Comparison of ENCODE assay signal across 8 cellular contexts in genomic region chr11:119615003-119615878, GRCh38.
DNase-seq lines count a peak whose midpoint lies in the region; ATAC-seq, FAIRE-seq and TF ChIP-seq lines count a peak whose summit lies in the region.

No MANE protein-coding gene starts in this region.

- no peak overlapping the region for H3K9ac ChIP-seq in astrocyte (ENCODE audit: low read length)

- H3K36me3 ChIP-seq in astrocyte (ENCODE audit: insufficient read depth, low read length) (no peaks in the 10 kb centered on the region), lower lobe of right lung (no peaks in the 10 kb centered on the region)

- TF ChIP-seq CTCF in astrocyte (IDR thresholded peaks at IDR 0.05; ENCODE audit: insufficient read depth, low read depth, low read length) (no peak), lower lobe of right lung (IDR thresholded peaks at IDR 0.05) (no peak)

- DNase-seq in astrocyte (ENCODE audit: low read depth), result peak; percentile 83
- DNase-seq in lower lobe of right lung, result no peak
- no peak for DNase-seq in stimulated activated CD4-positive, alpha-beta T cell treated with anti-CD3 and anti-CD28 coated beads, Interleukin-2, amount 100 ng/mL, for 24 hours
- DNase-seq in stimulated activated CD4-positive, alpha-beta T cell treated with anti-CD3 and anti-CD28 coated beads, Interleukin-4, amount 100 ng/mL, for 4 hours, result no peak
- DNase-seq in DMS79 (lab: John Stamatoyannopoulos, UW), result no peak

- peaks cover 20% of the 10 kb centered on the region for H3K4me1 Mint-ChIP-seq in astrocyte (ENCODE audit: low read depth, unreplicated experiment)

- no peaks in the 10 kb centered on the region for H4K20me1 ChIP-seq in astrocyte (ENCODE audit: insufficient read depth, low read length)

- H3K36me3 Mint-ChIP-seq in astrocyte (ENCODE audit: low read depth, unreplicated experiment), result no peaks in the 10 kb centered on the region

- H3K27ac ChIP-seq in astrocyte (ENCODE audit: low read depth, low read length) (peak overlapping the region; percentile 25), lower lobe of right lung (no peak overlapping the region)

- no peak overlapping the region for H3K4me3 Mint-ChIP-seq in astrocyte (ENCODE audit: unreplicated experiment)

- no peaks in the 10 kb centered on the region for H3K79me2 ChIP-seq in astrocyte (ENCODE audit: insufficient read depth, low read length)

- H2AFZ ChIP-seq in astrocyte (ENCODE audit: low read depth, low read length), result peak overlapping the region; percentile 21

- H3K9me3 Mint-ChIP-seq in astrocyte (ENCODE audit: unreplicated experiment), result peaks cover 6% of the 10 kb centered on the region

- peak overlapping the region; percentile 54 for H3K4me2 ChIP-seq in astrocyte (ENCODE audit: low read length)

- H3K9me3 ChIP-seq in astrocyte (ENCODE audit: insufficient read depth, low read depth, low read length) (no peaks in the 10 kb centered on the region), lower lobe of right lung (no peaks in the 10 kb centered on the region)

- H3K27ac Mint-ChIP-seq in astrocyte (ENCODE audit: unreplicated experiment), result peak overlapping the region; percentile 87

- ATAC-seq in GM18861 (IDR thresholded peaks at IDR 0.05; ENCODE audit: unreplicated experiment), result peak; percentile 76
- ATAC-seq in HG03354 (IDR thresholded peaks at IDR 0.05; ENCODE audit: poor library complexity, severe bottlenecking, unreplicated experiment), result peak; percentile 89
- ATAC-seq in lower lobe of right lung, result peak; percentile 62 to 75
- ATAC-seq in activated CD4-positive, CD25-positive, alpha-beta regulatory T cell treated with anti-CD3 and anti-CD28 coated beads, Interleukin-2, amount 50 U/mL, for 24 hours, result no peak

- H3K4me3 ChIP-seq in astrocyte (ENCODE audit: insufficient read depth, low read depth, low read length), result no peak overlapping the region
- H3K4me3 ChIP-seq in lower lobe of right lung, result no peak overlapping the region

- H3K27me3 Mint-ChIP-seq in astrocyte (ENCODE audit: low read depth, unreplicated experiment), result peaks cover 12% of the 10 kb centered on the region

- FAIRE-seq in astrocyte (lab: Jason Lieb, UNC), result peak; percentile 29

- H3K4me1 ChIP-seq in astrocyte (ENCODE audit: insufficient read depth, low read length), result peaks cover 18% of the 10 kb centered on the region
- peaks cover 21% of the 10 kb centered on the region for H3K4me1 ChIP-seq in lower lobe of right lung

- intact Hi-C loops in lower lobe of right lung (cut with DNase I), result no loop called here

- no peaks in the 10 kb centered on the region for H3K27me3 ChIP-seq in astrocyte (ENCODE audit: insufficient read depth, low read length)
- no peaks in the 10 kb centered on the region for H3K27me3 ChIP-seq in lower lobe of right lung (ENCODE audit: low read depth)

Comparison
In these comparisons a context has a peak if more than half of its experiments do, and no peak if none do; other contexts are left out.
1. ATAC-seq: peak in GM18861 (single experiment), HG03354 (single experiment) and lower lobe of right lung (2 of 2); none in activated CD4-positive, CD25-positive, alpha-beta regulatory T cell treated with anti-CD3 and anti-CD28 coated beads, Interleukin-2, amount 50 U/mL, for 24 hours (0 of 2).